31 cellular contexts compared by ENCODE assay signal in genomic region chr2:100670232-100670631, GRCh38.
"Had no signal": no experiment of that assay in that cellular context is flagged by ENCODE, and none has a peak within 500 bp of the region (broad histone marks: within the 10 kb centered on the region; RNA-seq: fewer than 3 reads in every experiment).

No MANE protein-coding gene starts in this region.

- ATAC-seq: activated CD4-positive, CD25-positive, alpha-beta regulatory T cell treated with anti-CD3 and anti-CD28 coated beads, Interleukin-2, amount 50 U/mL, for 24 hours; left cardiac atrium; left ventricle myocardium superior; mucosa of descending colon; natural killer cell treated with Interleukin-12 subunit alpha and Interleukin-12 subunit beta and Interleukin-15 and Interleukin-18, amount 100 ng/mL, for 72 hours; pancreas; psoas muscle; stimulated activated naive B cell treated with anti-CD40 and anti-IgM and Interleukin-4, amounts not matched to agents 10 μg/mL and 1 μg/mL and 100 μg/mL, for 72 hours had no signal

- H3K9me3 ChIP-seq: esophagus squamous epithelium, mucosa of descending colon, neutrophil, pancreas, psoas muscle, stomach, thyroid gland, upper lobe of left lung, vagina had no signal

- H3K4me1 ChIP-seq: esophagus squamous epithelium, pancreas, psoas muscle, stomach, thyroid gland, upper lobe of left lung, vagina had no signal

- H3K27ac ChIP-seq: epithelial cell of prostate, esophagus squamous epithelium, hepatocyte, neutrophil, pancreas, psoas muscle, stomach, thyroid gland, upper lobe of left lung, vagina, VCaP had no signal

- H3K27me3 ChIP-seq: esophagus squamous epithelium, hepatocyte, pancreas, stomach, thyroid gland, upper lobe of left lung, vagina had no signal

- H3K4me1 Mint-ChIP-seq: activated CD4-positive, alpha-beta T cell treated with anti-CD3 and anti-CD28 coated beads, Interleukin-2, amount 10 ng/mL, durations not matched to agents 24 days and 14 days; stimulated activated naive B cell treated with anti-CD40 and anti-IgM and Interleukin-4, amounts not matched to agents 10 μg/mL and 1 μg/mL and 100 μg/mL, for 72 hours had no signal

- H3K4me3 ChIP-seq: esophagus squamous epithelium, hepatocyte, mucosa of descending colon, pancreas, psoas muscle, stomach, thyroid gland, upper lobe of left lung, vagina had no signal

- DNase-seq: activated CD4-positive, alpha-beta memory T cell treated with anti-CD3 and anti-CD28 coated beads for 36 hours; activated CD4-positive, alpha-beta T cell treated with anti-CD3 and anti-CD28 coated beads, Interleukin-2, amount 10 ng/mL, durations not matched to agents 24 days and 14 days; activated CD8-positive, alpha-beta memory T cell treated with anti-CD3 and anti-CD28 coated beads, Interleukin-2, amount 50 U/mL, for 4 hours; activated gamma-delta T cell; activated naive CD4-positive, alpha-beta T cell treated with anti-CD3 and anti-CD28 coated beads, Interleukin-2, amount 10 ng/mL, durations not matched to agents 7 days and 5 days; activated T-cell treated with anti-CD3 and anti-CD28 coated beads, Interleukin-2, amount 50 U/mL, for 1 hour; amniotic stem cell; central memory CD4-positive, alpha-beta T cell; esophagus squamous epithelium; left cardiac atrium; left ventricle myocardium superior; mucosa of descending colon; pancreas; psoas muscle; stimulated activated CD4-positive, alpha-beta T cell treated with anti-CD3 and anti-CD28 coated beads, Interleukin-15, amount 100 ng/mL, for 24 hours; stimulated activated CD4-positive, alpha-beta T cell treated with anti-CD3 and anti-CD28 coated beads, Interleukin-2, amount 100 ng/mL, for 24 hours; stimulated activated naive B cell treated with anti-CD40 and anti-IgM and Interleukin-4, amounts not matched to agents 10 μg/mL and 1 μg/mL and 100 μg/mL, for 72 hours; stomach; T-helper 9 cell; thyroid gland; upper lobe of left lung had no signal

- H3K36me3 ChIP-seq: esophagus squamous epithelium, neutrophil, pancreas, stomach, thyroid gland, upper lobe of left lung, vagina had no signal

- H3K4me3 Mint-ChIP-seq: activated CD4-positive, alpha-beta memory T cell treated with anti-CD3 and anti-CD28 coated beads for 36 hours; activated CD4-positive, alpha-beta T cell treated with anti-CD3 and anti-CD28 coated beads, Interleukin-2, amount 10 ng/mL, durations not matched to agents 24 days and 14 days; activated naive CD4-positive, alpha-beta T cell treated with anti-CD3 and anti-CD28 coated beads, Interleukin-2, amount 10 ng/mL, durations not matched to agents 7 days and 5 days; activated T-helper 1 cell treated with anti-CD3 and anti-CD28 coated beads, Interleukin-12 subunit alpha, Interleukin-12 subunit beta, Interleukin-2, Interleukin-4 antibody, amounts not matched to agents 30 ng/mL and 10 ng/mL and 1 ng/mL, durations not matched to agents 14 hours and 24 hours and 36 hours; dendritic cell treated with granulocyte-macrophage colony-stimulating factor and Interleukin-4, amounts not matched to agents 40 ng/mL and 50 ng/mL, for 4 days; natural killer cell treated with Interleukin-12 subunit alpha and Interleukin-12 subunit beta and Interleukin-15 and Interleukin-18, amount 100 ng/mL, for 72 hours; stimulated activated naive B cell treated with anti-CD40 and anti-IgM and Interleukin-4, amounts not matched to agents 10 μg/mL and 1 μg/mL and 100 μg/mL, for 72 hours; T-helper 1 cell treated with Interleukin-12 subunit alpha and Interleukin-12 subunit beta and Interleukin-4 antibody, amounts not matched to agents 30 μg/mL and 1 μg/mL, for 36 hours had no signal

- H3K36me3 Mint-ChIP-seq: activated CD4-positive, alpha-beta memory T cell treated with anti-CD3 and anti-CD28 coated beads for 36 hours; activated naive CD4-positive, alpha-beta T cell treated with anti-CD3 and anti-CD28 coated beads, Interleukin-2, amount 10 ng/mL, durations not matched to agents 7 days and 5 days; natural killer cell treated with Interleukin-12 subunit alpha and Interleukin-12 subunit beta and Interleukin-15 and Interleukin-18, amount 100 ng/mL, for 72 hours; stimulated activated naive B cell treated with anti-CD40 and anti-IgM and Interleukin-4, amounts not matched to agents 10 μg/mL and 1 μg/mL and 100 μg/mL, for 72 hours had no signal

- H3K27ac Mint-ChIP-seq: activated CD4-positive, alpha-beta memory T cell treated with anti-CD3 and anti-CD28 coated beads for 36 hours; activated CD4-positive, alpha-beta T cell treated with anti-CD3 and anti-CD28 coated beads, Interleukin-2, amount 10 ng/mL, durations not matched to agents 24 days and 14 days; activated naive CD4-positive, alpha-beta T cell treated with anti-CD3 and anti-CD28 coated beads, Interleukin-2, amount 10 ng/mL, durations not matched to agents 7 days and 5 days; activated T-helper 1 cell treated with anti-CD3 and anti-CD28 coated beads, Interleukin-12 subunit alpha, Interleukin-12 subunit beta, Interleukin-2, Interleukin-4 antibody, amounts not matched to agents 30 ng/mL and 10 ng/mL and 1 ng/mL, durations not matched to agents 14 hours and 24 hours and 36 hours; dendritic cell treated with granulocyte-macrophage colony-stimulating factor and Interleukin-4, amounts not matched to agents 40 ng/mL and 50 ng/mL, for 4 days; natural killer cell treated with Interleukin-12 subunit alpha and Interleukin-12 subunit beta and Interleukin-15 and Interleukin-18, amount 100 ng/mL, for 72 hours; stimulated activated naive B cell treated with anti-CD40 and anti-IgM and Interleukin-4, amounts not matched to agents 10 μg/mL and 1 μg/mL and 100 μg/mL, for 72 hours; T-helper 1 cell treated with Interleukin-12 subunit alpha and Interleukin-12 subunit beta and Interleukin-4 antibody, amounts not matched to agents 30 μg/mL and 1 μg/mL, for 36 hours had no signal

- H3K9me3 Mint-ChIP-seq: activated CD4-positive, alpha-beta memory T cell treated with anti-CD3 and anti-CD28 coated beads for 36 hours; activated CD4-positive, alpha-beta T cell treated with anti-CD3 and anti-CD28 coated beads, Interleukin-2, amount 10 ng/mL, durations not matched to agents 24 days and 14 days; activated naive CD4-positive, alpha-beta T cell treated with anti-CD3 and anti-CD28 coated beads, Interleukin-2, amount 10 ng/mL, durations not matched to agents 7 days and 5 days; activated T-helper 1 cell treated with anti-CD3 and anti-CD28 coated beads, Interleukin-12 subunit alpha, Interleukin-12 subunit beta, Interleukin-2, Interleukin-4 antibody, amounts not matched to agents 30 ng/mL and 10 ng/mL and 1 ng/mL, durations not matched to agents 14 hours and 24 hours and 36 hours; dendritic cell treated with granulocyte-macrophage colony-stimulating factor and Interleukin-4, amounts not matched to agents 40 ng/mL and 50 ng/mL, for 4 days; natural killer cell treated with Interleukin-12 subunit alpha and Interleukin-12 subunit beta and Interleukin-15 and Interleukin-18, amount 100 ng/mL, for 72 hours; stimulated activated naive B cell treated with anti-CD40 and anti-IgM and Interleukin-4, amounts not matched to agents 10 μg/mL and 1 μg/mL and 100 μg/mL, for 72 hours; T-helper 1 cell treated with Interleukin-12 subunit alpha and Interleukin-12 subunit beta and Interleukin-4 antibody, amounts not matched to agents 30 μg/mL and 1 μg/mL, for 36 hours had no signal
